Comparison of ENCODE assay signal across 3 cellular contexts in the genomic region with DNA sequence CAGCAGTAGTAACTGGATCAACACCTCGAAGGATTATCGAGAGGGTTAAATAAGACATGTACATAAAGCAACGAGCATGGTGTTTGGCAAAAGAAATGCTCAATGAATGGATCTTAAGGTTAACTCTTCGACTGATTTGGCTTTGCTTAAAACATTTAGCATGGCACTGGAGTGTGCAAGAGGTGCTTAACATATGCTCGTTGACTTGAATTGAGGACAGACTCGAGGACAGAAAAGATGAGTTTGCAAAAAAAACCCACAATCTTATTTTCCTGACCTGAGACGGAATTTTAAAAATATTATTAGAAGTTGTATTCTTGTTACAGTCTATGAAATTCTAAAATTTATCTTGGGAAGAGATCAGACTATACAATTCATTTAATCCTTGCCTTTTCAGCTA.
A peak's percentile ranks its signal among the peaks of the same experiment; 100 is the strongest.
TF ChIP-seq lines count a peak whose summit lies in the region.

No MANE protein-coding gene starts in this region.

TF ChIP-seq in A549, 52 proteins besides CTCF, POLR2A, EP300 and RAD21:
- TF ChIP-seq MAFK (IDR thresholded peaks at IDR 0.05; ENCODE audit: partially characterized antibody) (peak; percentile 25), TP53 (CRISPR knock-in tag; IDR thresholded peaks at IDR 0.05) (no peak)

TF ChIP-seq in IMR-90, 13 proteins besides CTCF, POLR2A, EP300 and RAD21:
- TF ChIP-seq ELK1 (IDR thresholded peaks at IDR 0.05; ENCODE audit: borderline replicate concordance, low read depth, low read length) (no peak), USF2 (IDR thresholded peaks at IDR 0.05; ENCODE audit: low read depth, low read length) (no peak), MAZ (IDR thresholded peaks at IDR 0.05; ENCODE audit: borderline replicate concordance, low read depth, low read length) (no peak), SMC3 (IDR thresholded peaks at IDR 0.05; ENCODE audit: low read depth, low read length) (no peak), MXI1 (IDR thresholded peaks at IDR 0.05; ENCODE audit: borderline replicate concordance, low read depth, low read length) (no peak), NFE2L2 (IDR thresholded peaks at IDR 0.05; ENCODE audit: low read depth, low read length) (no peak), BHLHE40 (IDR thresholded peaks at IDR 0.05; ENCODE audit: low read depth, low read length) (no peak), MAFK (IDR thresholded peaks at IDR 0.05; ENCODE audit: low read depth, low read length) (no peak), RFX5 (IDR thresholded peaks at IDR 0.05; ENCODE audit: low read depth, low read length) (no peak), CHD1 (IDR thresholded peaks at IDR 0.05; ENCODE audit: low read depth, low read length) (no peak), FOS (IDR thresholded peaks at IDR 0.05; ENCODE audit: low read depth, low read length) (no peak), CEBPB (IDR thresholded peaks at IDR 0.05; ENCODE audit: low read depth, low read length) (no peak), RCOR1 (IDR thresholded peaks at IDR 0.05; ENCODE audit: insufficient replicate concordance, low read length) (no peak)

TF ChIP-seq in K562, 482 proteins besides CTCF, POLR2A, EP300 and RAD21:
- TF ChIP-seq MEF2D (tag; conservative IDR thresholded peaks at IDR 0.05; ENCODE audit: low read depth) (peak; percentile 61), MAFK (IDR thresholded peaks at IDR 0.05; ENCODE audit: low read length) (peak; percentile 40; the same call in 1 of the 2 replicates), ZNF592 (IDR thresholded peaks at IDR 0.05) (peak; percentile 76; the same call in 1 of the 2 replicates), L3MBTL2 (IDR thresholded peaks at IDR 0.05) (peak; percentile 78), C11orf30 (IDR thresholded peaks at IDR 0.05; ENCODE audit: low read depth) (peak; percentile 83), MGA (IDR thresholded peaks at IDR 0.05) (peak; percentile 80), ZNF224 (CRISPR knock-in tag; IDR thresholded peaks at IDR 0.05) (no peak), ZNF316 (IDR thresholded peaks at IDR 0.05) (peak; percentile 93), LEF1 (IDR thresholded peaks at IDR 0.05) (no peak), EGR1 (conservative IDR thresholded peaks at IDR 0.05) (no peak), MAFG (tag; conservative IDR thresholded peaks at IDR 0.05) (peak; percentile 81), MAFF (IDR thresholded peaks at IDR 0.05; ENCODE audit: low read length) (peak; percentile 51; the same call in 1 of the 2 replicates)
